Comparison of ENCODE assay signal across 10 cellular contexts in genomic region chr16:31301708-31302400, GRCh38. TPM values are rescaled to one million over a fixed set of nuclear protein-coding genes. Genes with fewer than 3 reads are reported as not detected.
DNase-seq lines count a peak whose midpoint lies in the region; ATAC-seq and TF ChIP-seq lines count a peak whose summit lies in the region.
"Had no signal": no experiment of that assay in that cellular context is flagged by ENCODE, and none has a peak within 500 bp of the region (broad histone marks: within the 10 kb centered on the region; RNA-seq: fewer than 3 reads in every experiment).

No MANE protein-coding gene starts in this region.

- no peak for TF ChIP-seq CTCF in AG09309 (IDR thresholded peaks at IDR 0.05; ENCODE audit: control insufficient read depth, insufficient read depth, low read depth, low read length, missing control alignments)
- TF ChIP-seq CTCF in GM20000 (IDR thresholded peaks at IDR 0.05; ENCODE audit: extremely low read depth, missing control alignments): no peak
- no peak for TF ChIP-seq CTCF in ovary (IDR thresholded peaks at IDR 0.05)
- no peak for TF ChIP-seq CTCF in coronary artery (IDR thresholded peaks at IDR 0.05)

- no peak overlapping the region for H3K4me3 Mint-ChIP-seq in immature natural killer cell
- H3K4me3 Mint-ChIP-seq: nephron had no signal

- H3K27me3 Mint-ChIP-seq in immature natural killer cell (ENCODE audit: low read depth in 3 of 3): peaks cover 0 to 2% (median 0%) of the 10 kb centered on the region in 3 donors

- no peaks in the 10 kb centered on the region for H3K9me3 Mint-ChIP-seq in immature natural killer cell

- H3K9me3 ChIP-seq in ovary: no peaks in the 10 kb centered on the region

- no peak for TF ChIP-seq POLR2A in ovary (IDR thresholded peaks at IDR 0.05)

- TF ChIP-seq EP300 in ovary (IDR thresholded peaks at IDR 0.05): no peak

- intact Hi-C loops in ovary (cut with DNase I): no loop called here

- H3K27ac Mint-ChIP-seq in immature natural killer cell: peak overlapping the region in 5 of 6 donors; percentile 23 to 78 (median 74)
- H3K27ac Mint-ChIP-seq: nephron had no signal

- H3K36me3 ChIP-seq in ovary: no peaks in the 10 kb centered on the region

- no peaks in the 10 kb centered on the region for H3K4me1 ChIP-seq in ovary (ENCODE audit: insufficient read depth)

- H3K4me1 Mint-ChIP-seq in immature natural killer cell: peaks cover 41 to 58% of the 10 kb centered on the region in 2 donors
- H3K4me1 Mint-ChIP-seq: nephron had no signal

- H3K27ac ChIP-seq in ovary (no peak overlapping the region), coronary artery (no peak overlapping the region)

- H3K27me3 ChIP-seq in ovary: no peaks in the 10 kb centered on the region

- DNase-seq in AG09309 (ENCODE audit: low read depth): peak; percentile 17
- peak; percentile 22 for DNase-seq in GM20000 (ENCODE audit: low spot score)
- DNase-seq in SKM-1 (lab: John Stamatoyannopoulos, UW; ENCODE audit: unreplicated experiment): peak; percentile 92
- peak; percentile 5 to 20 (median 12) for DNase-seq in immature natural killer cell
- DNase-seq in ovary: no peak
- no peak for DNase-seq in NCI-H345 treated with DMSO at 0.1 percent for 48 hours (lab: John Stamatoyannopoulos, UW; ENCODE audit: unreplicated experiment)
- DNase-seq in coronary artery (ENCODE audit: low spot score): no peak
- DNase-seq: stimulated activated naive CD4-positive, alpha-beta T cell treated with Interleukin-2 at 50 U/mL for 16 hours had no signal

- H3K36me3 Mint-ChIP-seq in immature natural killer cell: peaks cover 10 to 27% (median 15%) of the 10 kb centered on the region in 3 donors

- H3K4me3 ChIP-seq in AG09309 (ENCODE audit: control insufficient read depth, low read depth, low read length): no peak overlapping the region
- H3K4me3 ChIP-seq in ovary: no peak overlapping the region
- H3K4me3 ChIP-seq in coronary artery: no peak overlapping the region

- 2 to 9% (median 6%) methylated on average over 3 of the region's 3 CpGs for WGBS in ovary, 3 donors

- no peak for ATAC-seq in GM21360 (IDR thresholded peaks at IDR 0.05; ENCODE audit: unreplicated experiment)

RNA-seq across cellular contexts. Expression of gene ITGAM, which starts 42.1 kb away (rescaled TPM):
- polyA plus RNA-seq in immature natural killer cell: 100 to 1,000 TPM in 1 of 3 donors, 10 to 100 TPM in 2; 70.6 to 186 (median 89.3) TPM
- total RNA-seq in ovary: 1 to 10 TPM; 2.3 to 8.2 (median 4.1) TPM
- polyA plus RNA-seq in ovary: 1 to 10 TPM; 1.7 to 6.8 TPM

RNA-seq across cellular contexts. Expression of gene ITGAX, which starts 53.1 kb away (rescaled TPM):
- polyA plus RNA-seq in immature natural killer cell (10 to 100 TPM; 41.6 to 82.9 (median 47.9) TPM), ovary (1 to 10 TPM in 1 of 2 donors, under 1 TPM in 1; 0.56 to 3.5 TPM)
- 10 to 100 TPM in 1 of 7 donors, 1 to 10 TPM in 5, under 1 TPM in 1; 0.83 to 13.9 (median 2.0) TPM for total RNA-seq in ovary

Comparison
In these comparisons a context has a peak if more than half of its experiments do, and no peak if none do; other contexts are left out.
1. DNase-seq: peak in AG09309 (single experiment), GM20000 (single experiment), SKM-1 (single experiment) and immature natural killer cell (3 of 3); none in ovary (0 of 5), NCI-H345 treated with DMSO at 0.1 percent for 48 hours (single experiment) and coronary artery (single experiment).
2. RNA of gene ITGAM, which starts 42.1 kb away (polyA plus RNA-seq): 70.6 to 186 TPM in immature natural killer cell; 1.7 to 6.8 TPM in ovary; every median in the first group is over 4 times any median in the second.
3. RNA of gene ITGAX, which starts 53.1 kb away (polyA plus RNA-seq): 41.6 to 82.9 TPM in immature natural killer cell; 0.56 to 3.5 TPM in ovary; every median in the first group is over 4 times any median in the second.